ENCODE assay signal across 8 cellular contexts in genomic region chr6:43723737-43724295, GRCh38. TPM values are rescaled to one million over a fixed set of nuclear protein-coding genes. Genes with fewer than 3 reads are reported as not detected.
DNase-seq lines count a peak whose midpoint lies in the region; ATAC-seq lines count a peak whose summit lies in the region.

No MANE protein-coding gene starts in this region.

- H3K4me1 Mint-ChIP-seq in CD4-positive, alpha-beta memory T cell, result peaks cover 18 to 45% (median 29%) of the 10 kb centered on the region in 4 donors
- peaks cover 25% of the 10 kb centered on the region for H3K4me1 Mint-ChIP-seq in activated T-helper 2 cell treated with anti-CD3 and anti-CD28 coated beads, Interferon-gamma antibody, Interleukin-2, Interleukin-4, amounts not matched to agents 10 μg/mL and 5 μg/mL and 100 μg/mL, durations not matched to agents 14 hours and 24 hours and 36 hours (ENCODE audit: low read depth)

- H3K4me1 ChIP-seq in CD4-positive, alpha-beta memory T cell (ENCODE audit: insufficient read depth, low read length), result peaks cover 28% of the 10 kb centered on the region

- no peaks in the 10 kb centered on the region for H3K36me3 ChIP-seq in CD4-positive, alpha-beta memory T cell (ENCODE audit: insufficient read depth, low read length)

- H3K4me3 Mint-ChIP-seq in CD4-positive, alpha-beta memory T cell, result peak overlapping the region in 1 of 8 donors; percentile 17
- no peak overlapping the region for H3K4me3 Mint-ChIP-seq in activated T-helper 2 cell treated with anti-CD3 and anti-CD28 coated beads, Interferon-gamma antibody, Interleukin-2, Interleukin-4, amounts not matched to agents 10 μg/mL and 5 μg/mL and 100 μg/mL, durations not matched to agents 14 hours and 24 hours and 36 hours (ENCODE audit: low read depth)

- no peak overlapping the region for H3K4me3 ChIP-seq in CD4-positive, alpha-beta memory T cell (ENCODE audit: low read length in 2 of 2)

- no peaks in the 10 kb centered on the region for H3K9me3 Mint-ChIP-seq in CD4-positive, alpha-beta memory T cell
- H3K9me3 Mint-ChIP-seq in activated T-helper 2 cell treated with anti-CD3 and anti-CD28 coated beads, Interferon-gamma antibody, Interleukin-2, Interleukin-4, amounts not matched to agents 10 μg/mL and 5 μg/mL and 100 μg/mL, durations not matched to agents 14 hours and 24 hours and 36 hours, result no peaks in the 10 kb centered on the region

- DNase-seq in CD4-positive, alpha-beta memory T cell, result peak; percentile 59 to 72 (median 62)
- DNase-seq in HT-29 (ENCODE audit: low spot score) (peak; percentile 89), RPMI7951 (ENCODE audit: low read depth) (peak; percentile 67), globus pallidus (ENCODE audit: low spot score) (peak; percentile 11), renal cortical epithelial cell (ENCODE audit: low read depth) (peak; percentile 63)
- peak; percentile 55 for DNase-seq in activated T-helper 2 cell treated with anti-CD3 and anti-CD28 coated beads, Interferon-gamma antibody, Interleukin-2, Interleukin-4, amounts not matched to agents 10 μg/mL and 5 μg/mL and 100 μg/mL, durations not matched to agents 14 hours and 24 hours and 36 hours (ENCODE audit: low spot score)

- ATAC-seq in GM19324 (IDR thresholded peaks at IDR 0.05; ENCODE audit: low FRiP score, unreplicated experiment) (peak; percentile 49), HG02852 (IDR thresholded peaks at IDR 0.05; ENCODE audit: unreplicated experiment) (no peak)

- intact Hi-C loops in CD4-positive, alpha-beta memory T cell (cut with micrococcal nuclease), result loop anchor here (1.0 kb wide), 3 partner anchors 47 to 355 kb away; no protein-coding TSS in a partner anchor
- intact Hi-C loops in activated T-helper 2 cell treated with anti-CD3 and anti-CD28 coated beads, Interferon-gamma antibody, Interleukin-2, Interleukin-4, amounts not matched to agents 10 μg/mL and 5 μg/mL and 100 μg/mL, durations not matched to agents 14 hours and 24 hours and 36 hours (cut with micrococcal nuclease), result loop anchor here (1.0 to 2.0 kb wide), 3 partner anchors 49 to 355 kb away; no protein-coding TSS in a partner anchor

- no peaks in the 10 kb centered on the region for H3K27me3 ChIP-seq in CD4-positive, alpha-beta memory T cell (ENCODE audit: insufficient read depth, low read length)

- no peak overlapping the region for H3K27ac ChIP-seq in CD4-positive, alpha-beta memory T cell (ENCODE audit: low read depth, low read length)

- POLR2A ChIA-PET in CD4-positive, alpha-beta memory T cell (lab: Charles Lee; ENCODE audit: partially characterized antibody), result interaction anchor here (1.0 kb wide), 1 partner anchor 45 kb away, joined by 4 read pairs; no protein-coding TSS in a partner anchor

- H3K27me3 Mint-ChIP-seq in CD4-positive, alpha-beta memory T cell, result no peaks in the 10 kb centered on the region
- peaks cover 12% of the 10 kb centered on the region for H3K27me3 Mint-ChIP-seq in activated T-helper 2 cell treated with anti-CD3 and anti-CD28 coated beads, Interferon-gamma antibody, Interleukin-2, Interleukin-4, amounts not matched to agents 10 μg/mL and 5 μg/mL and 100 μg/mL, durations not matched to agents 14 hours and 24 hours and 36 hours (ENCODE audit: low read depth)

- peak overlapping the region in 6 of 7 donors; percentile 1 to 92 (median 38) for H3K27ac Mint-ChIP-seq in CD4-positive, alpha-beta memory T cell
- no peak overlapping the region for H3K27ac Mint-ChIP-seq in activated T-helper 2 cell treated with anti-CD3 and anti-CD28 coated beads, Interferon-gamma antibody, Interleukin-2, Interleukin-4, amounts not matched to agents 10 μg/mL and 5 μg/mL and 100 μg/mL, durations not matched to agents 14 hours and 24 hours and 36 hours

- no peaks in the 10 kb centered on the region for H3K36me3 Mint-ChIP-seq in CD4-positive, alpha-beta memory T cell
- H3K36me3 Mint-ChIP-seq in activated T-helper 2 cell treated with anti-CD3 and anti-CD28 coated beads, Interferon-gamma antibody, Interleukin-2, Interleukin-4, amounts not matched to agents 10 μg/mL and 5 μg/mL and 100 μg/mL, durations not matched to agents 14 hours and 24 hours and 36 hours (ENCODE audit: low read depth), result no peaks in the 10 kb centered on the region

- H3K9me3 ChIP-seq in CD4-positive, alpha-beta memory T cell (ENCODE audit: control insufficient read depth in 1 of 2, low read length in 2 of 2), result no peaks in the 10 kb centered on the region

- CTCF ChIA-PET in CD4-positive, alpha-beta memory T cell (lab: Charles Lee; ENCODE audit: partially characterized antibody), result interaction anchor here (0.9 to 2.7 kb wide), 15 partner anchors 9 to 362 kb away, joined by 3 to 48 read pairs (median 5); partner anchors contain the start of genes MRPS18A and VEGFA

RNA-seq across cellular contexts. Expression of gene MRPS18A, which starts 36.2 kb away (rescaled TPM):
- total RNA-seq in CD4-positive, alpha-beta memory T cell, result 10 to 100 TPM; 31.3 to 32.4 TPM
- 10 to 100 TPM; 62.6 to 86.1 TPM for polyA plus RNA-seq in CD4-positive, alpha-beta memory T cell
- 112 and 125 TPM in 2 replicates for total RNA-seq in HT-29 (2014; rRNA removed; shearing (Covaris generic))
- total RNA-seq in RPMI7951 (2014; rRNA removed; shearing (Covaris generic)), result 68.5 and 68.7 TPM in 2 replicates
- 44.8 and 45.1 TPM in 2 replicates for total RNA-seq in activated T-helper 2 cell treated with anti-CD3 and anti-CD28 coated beads, Interferon-gamma antibody, Interleukin-2, Interleukin-4, amounts not matched to agents 10 μg/mL and 5 μg/mL and 100 μg/mL, durations not matched to agents 14 hours and 24 hours and 36 hours
- total RNA-seq in renal cortical epithelial cell, result 35.5 and 62.0 TPM in 2 replicates

RNA-seq across cellular contexts. Expression of gene VEGFA, which starts 46.2 kb away (rescaled TPM):
- 1 to 10 TPM in 1 of 2 experiments, under 1 TPM in 1; 0.29 to 1.1 TPM for total RNA-seq in CD4-positive, alpha-beta memory T cell
- polyA plus RNA-seq in CD4-positive, alpha-beta memory T cell, result not detected
- 154 and 170 TPM in 2 replicates for total RNA-seq in HT-29 (2014; rRNA removed; shearing (Covaris generic))
- total RNA-seq in RPMI7951 (2014; rRNA removed; shearing (Covaris generic)), result 108 and 135 TPM in 2 replicates
- 50.7 and 55.2 TPM in 2 replicates for total RNA-seq in activated T-helper 2 cell treated with anti-CD3 and anti-CD28 coated beads, Interferon-gamma antibody, Interleukin-2, Interleukin-4, amounts not matched to agents 10 μg/mL and 5 μg/mL and 100 μg/mL, durations not matched to agents 14 hours and 24 hours and 36 hours
- 121 and 249 TPM in 2 replicates for total RNA-seq in renal cortical epithelial cell

Comparison
In these comparisons a context has a peak if more than half of its experiments do, and no peak if none do; other contexts are left out.
1. DNase-seq: peak in every context shown above with its lines; median percentile 89 in HT-29; 67 in RPMI7951; 63 in renal cortical epithelial cell; 62 in CD4-positive, alpha-beta memory T cell; 55 in activated T-helper 2 cell treated with anti-CD3 and anti-CD28 coated beads, Interferon-gamma antibody, Interleukin-2, Interleukin-4, amounts not matched to agents 10 μg/mL and 5 μg/mL and 100 μg/mL, durations not matched to agents 14 hours and 24 hours and 36 hours; 11 in globus pallidus.
2. RNA of gene VEGFA, which starts 46.2 kb away (total RNA-seq): 121 to 249 TPM in renal cortical epithelial cell, 154 to 170 TPM in HT-29, 108 to 135 TPM in RPMI7951 and 50.7 to 55.2 TPM in activated T-helper 2 cell treated with anti-CD3 and anti-CD28 coated beads, Interferon-gamma antibody, Interleukin-2, Interleukin-4, amounts not matched to agents 10 μg/mL and 5 μg/mL and 100 μg/mL, durations not matched to agents 14 hours and 24 hours and 36 hours; 0.29 to 1.1 TPM in CD4-positive, alpha-beta memory T cell; every median in the first group is over 10 times any median in the second.